Comparison of ENCODE assay signal across 8 cellular contexts in the genomic region with DNA sequence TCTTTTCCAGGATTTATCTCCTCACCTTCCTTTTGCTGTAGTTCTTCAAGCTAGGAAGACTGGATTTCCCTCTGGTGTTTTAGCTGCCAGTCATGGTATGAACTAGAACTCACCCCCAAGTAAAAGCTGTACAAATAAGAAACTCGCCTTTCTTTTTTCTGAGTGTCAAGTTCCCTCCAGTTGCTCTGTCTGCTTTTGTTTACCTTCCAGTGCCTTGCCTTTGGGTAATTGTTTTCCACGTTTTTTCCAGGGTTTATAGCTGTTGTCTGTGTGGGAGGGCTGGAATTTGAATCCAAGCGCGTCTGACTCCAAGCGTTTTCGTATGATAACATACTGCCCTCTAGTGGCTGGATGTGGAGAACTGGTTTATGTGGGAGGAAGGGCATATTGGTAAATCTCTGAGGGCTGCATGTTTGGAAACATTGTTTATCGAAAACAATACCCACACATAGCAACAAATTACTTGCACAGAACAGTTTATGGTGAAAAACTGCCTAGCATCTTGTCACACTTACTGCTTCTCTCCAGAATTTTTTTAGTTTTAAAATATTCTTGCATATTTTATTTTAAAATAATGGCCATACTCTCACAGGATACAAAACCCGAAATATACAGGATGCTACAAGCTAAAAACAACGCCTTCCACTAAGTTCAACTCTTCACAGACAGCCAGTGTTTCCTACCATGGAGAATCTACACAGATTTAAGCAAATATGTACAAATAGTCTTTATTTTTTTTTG. TPM values are rescaled to one million over a fixed set of nuclear protein-coding genes. Genes with fewer than 3 reads are reported as not detected.
DNase-seq lines count a peak whose midpoint lies in the region; ATAC-seq and TF ChIP-seq lines count a peak whose summit lies in the region.

No MANE protein-coding gene starts in this region.

- peaks cover 0 to 11% (median 3%) of the 10 kb centered on the region in 3 donors for H3K4me1 ChIP-seq in gastroesophageal sphincter

- in situ Hi-C loops in G401 (cut with HindIII; ENCODE audit: low sequenced_read_pairs), result no loop called here

- 4 to 10% methylated on average over 9 of the region's 9 CpGs for WGBS in gastroesophageal sphincter (ENCODE audit: low coverage in 1 of 2), 2 donors

- ATAC-seq in gastroesophageal sphincter, result peak; percentile 84
- peak; percentile 80 for ATAC-seq in omental fat pad (ENCODE audit: low FRiP score)
- no peak for ATAC-seq in HG03095 (IDR thresholded peaks at IDR 0.05; ENCODE audit: unreplicated experiment)
- ATAC-seq in HG02798 (IDR thresholded peaks at IDR 0.05; ENCODE audit: poor library complexity, unreplicated experiment), result no peak

- H3K36me3 ChIP-seq in gastroesophageal sphincter, result peaks cover 0 to 4% of the 10 kb centered on the region in 2 donors

- DNase-seq in G401 (ENCODE audit: low spot score), result peak; percentile 92
- peak; percentile 87 for DNase-seq in LoVo (ENCODE audit: low spot score)
- peak; percentile 86 for DNase-seq in RPMI7951 (ENCODE audit: low read depth)
- peak; percentile 57 for DNase-seq in activated naive CD4-positive, alpha-beta T cell treated with anti-CD3 and anti-CD28 coated beads, Interleukin-2, amount 50 U/mL, for 16 hours
- peak; percentile 44 for DNase-seq in omental fat pad (ENCODE audit: low spot score)

- TF ChIP-seq CTCF in gastroesophageal sphincter (IDR thresholded peaks at IDR 0.05), result peak in 3 of 4 experiments; percentile 86 to 94 (median 90)
- TF ChIP-seq CTCF in omental fat pad (IDR thresholded peaks at IDR 0.05), result peak in 1 of 3 donors; percentile 58

- H3K9me3 ChIP-seq in gastroesophageal sphincter, result no peaks in the 10 kb centered on the region

- no peaks in the 10 kb centered on the region for H3K27me3 ChIP-seq in gastroesophageal sphincter

- no peak overlapping the region for H3K4me3 ChIP-seq in gastroesophageal sphincter

- no peak for TF ChIP-seq POLR2A in gastroesophageal sphincter (IDR thresholded peaks at IDR 0.05)

- no peak for TF ChIP-seq EP300 in gastroesophageal sphincter (IDR thresholded peaks at IDR 0.05)

- H3K27ac ChIP-seq in gastroesophageal sphincter, result no peak overlapping the region

RNA-seq across cellular contexts. Expression of a gene that starts 19.2 kb away (rescaled TPM):
- 0.74 and 10.8 TPM in 2 replicates for total RNA-seq in G401 (2014; rRNA removed; shearing (Covaris generic))
- 145 and 157 TPM in 2 replicates for total RNA-seq in RPMI7951 (2014; rRNA removed; shearing (Covaris generic))
- total RNA-seq in gastroesophageal sphincter (10 to 100 TPM in 3 of 4 donors, 1 to 10 TPM in 1; 8.2 to 21.0 (median 12.0) TPM), omental fat pad (10 to 100 TPM; 23.7 to 70.1 (median 26.9) TPM)

RNA-seq across cellular contexts. Expression of a gene that starts 33.4 kb away (rescaled TPM):
- 69.6 and 97.3 TPM in 2 replicates for total RNA-seq in G401 (2014; rRNA removed; shearing (Covaris generic))
- total RNA-seq in RPMI7951 (2014; rRNA removed; shearing (Covaris generic)), result 159 TPM in 2 replicates
- 10 to 100 TPM; 45.5 to 59.6 (median 51.8) TPM for total RNA-seq in gastroesophageal sphincter
- 10 to 100 TPM; 36.9 to 70.8 (median 46.4) TPM for total RNA-seq in omental fat pad

RNA-seq across cellular contexts. Expression of a gene that starts 34.1 kb away (rescaled TPM):
- total RNA-seq in G401 (2014; rRNA removed; shearing (Covaris generic)), result 1.9 TPM in 1 of 2 replicates, not detected in the other
- 0.10 TPM in 1 of 2 replicates, not detected in the other for total RNA-seq in RPMI7951 (2014; rRNA removed; shearing (Covaris generic))
- total RNA-seq in gastroesophageal sphincter (1 to 10 TPM in 2 of 4 donors, not detected in 2; 1.0 to 1.1 TPM), omental fat pad (1 to 10 TPM in 2 of 4 donors, under 1 TPM in 1, not detected in 1; 0.79 to 5.2 (median 2.3) TPM)

RNA-seq across cellular contexts. Expression of a gene that starts 34.5 kb away (rescaled TPM):
- total RNA-seq in G401 (2014; rRNA removed; shearing (Covaris generic)), result 29.8 and 35.9 TPM in 2 replicates
- total RNA-seq in RPMI7951 (2014; rRNA removed; shearing (Covaris generic)), result 14.7 and 22.9 TPM in 2 replicates
- total RNA-seq in gastroesophageal sphincter (100 to 1,000 TPM in 3 of 4 donors, 10 to 100 TPM in 1; 78.6 to 255 (median 158) TPM), omental fat pad (100 to 1,000 TPM; 314 to 479 (median 337) TPM)

RNA-seq across cellular contexts. Expression of a gene that starts 44.0 kb away (rescaled TPM):
- 0.49 and 3.0 TPM in 2 replicates for total RNA-seq in G401 (2014; rRNA removed; shearing (Covaris generic))
- 1.1 and 2.3 TPM in 2 replicates for total RNA-seq in RPMI7951 (2014; rRNA removed; shearing (Covaris generic))
- total RNA-seq in gastroesophageal sphincter (10 to 100 TPM in 3 of 4 donors, 1 to 10 TPM in 1; 9.3 to 24.1 (median 14.8) TPM), omental fat pad (10 to 100 TPM in 1 of 4 donors, 1 to 10 TPM in 3; 3.3 to 11.3 (median 4.1) TPM)

Comparison
In these comparisons a context has a peak if more than half of its experiments do, and no peak if none do; other contexts are left out.
1. ATAC-seq: peak in gastroesophageal sphincter (single experiment) and omental fat pad (single experiment); none in HG03095 (single experiment) and HG02798 (single experiment).
2. Peak in every context shown above with its lines, with median percentiles within 50 percentile points of each other: DNase-seq.